In genomic region chr15:55108448-55108847, GRCh38 we compare ENCODE assay signal across 2 cellular contexts.
TF ChIP-seq lines count a peak whose summit lies in the region.

No MANE protein-coding gene starts in this region.

TF ChIP-seq in A549, 52 proteins besides CTCF, POLR2A, EP300 and RAD21:
- no peak for TF ChIP-seq ELK1 (IDR thresholded peaks at IDR 0.05; ENCODE audit: low read depth, low read length)
- peak; percentile 81 for TF ChIP-seq MAFK (IDR thresholded peaks at IDR 0.05; ENCODE audit: partially characterized antibody)
TF ChIP-seq in A549: peak in this region for 1.

TF ChIP-seq in IMR-90, 13 proteins besides CTCF, POLR2A, EP300 and RAD21 (continued from another document):
- no peak for TF ChIP-seq SMC3 (IDR thresholded peaks at IDR 0.05; ENCODE audit: low read depth, low read length)
